Comparison of ENCODE assay signal across 12 cellular contexts in genomic region chr3:52268036-52268435, GRCh38. TPM values are rescaled to one million over a fixed set of nuclear protein-coding genes. Genes with fewer than 3 reads are reported as not detected.
DNase-seq lines count a peak whose midpoint lies in the region; ATAC-seq, FAIRE-seq and TF ChIP-seq lines count a peak whose summit lies in the region.
"Had no signal": no experiment of that assay in that cellular context is flagged by ENCODE, and none has a peak within 500 bp of the region (broad histone marks: within the 10 kb centered on the region; RNA-seq: fewer than 3 reads in every experiment).

No MANE protein-coding gene starts in this region.

- H3K4me3 ChIP-seq in HepG2 (replicated peaks in 1 of 3; ENCODE audit: insufficient read depth in 1 of 3, low read depth in 2 of 3, low read length in 3 of 3): no peak overlapping the region
- H3K4me3 ChIP-seq in BE2C (ENCODE audit: low read depth, low read length): no peak overlapping the region

- H3K4me1 Mint-ChIP-seq in type B pancreatic cell (ENCODE audit: unreplicated experiment): peaks cover 27% of the 10 kb centered on the region

- H3K27ac ChIP-seq in HepG2 (ENCODE audit: extremely low read length, insufficient read depth, low read length): no peak overlapping the region

- H4K20me1 ChIP-seq in HepG2 (ENCODE audit: insufficient read depth, low read length): peaks cover 31% of the 10 kb centered on the region

- no peak for TF ChIP-seq CTCF in HepG2 (CRISPR knock-in tag; IDR thresholded peaks at IDR 0.05)
- TF ChIP-seq CTCF in type B pancreatic cell (conservative IDR thresholded peaks at IDR 0.05): no peak
- TF ChIP-seq CTCF in BE2C (IDR thresholded peaks at IDR 0.05; ENCODE audit: low read depth, low read length): no peak

- H3K36me3 ChIP-seq in HepG2 (replicated peaks in 1 of 2; ENCODE audit: control insufficient read depth in 1 of 2, insufficient read depth in 2 of 2, low read length in 2 of 2) (peaks cover 26 to 82% of the 10 kb centered on the region in 2 experiments), BE2C (peaks cover 63% of the 10 kb centered on the region)

- DNase-seq in activated CD8-positive, alpha-beta memory T cell treated with anti-CD3 and anti-CD28 coated beads for 24 hours: peak; percentile 74
- DNase-seq in activated CD8-positive, alpha-beta memory T cell treated with anti-CD3 and anti-CD28 coated beads, Interleukin-2, amount 50 U/mL, for 48 hours: no peak
- DNase-seq in activated naive CD4-positive, alpha-beta T cell treated with Interleukin-2 at 50 U/mL for 16 hours: peak; percentile 55
- DNase-seq in HepG2 (ENCODE audit: low spot score): no peak
- DNase-seq in type B pancreatic cell (ENCODE audit: extremely low spot score, unreplicated experiment): no peak
- DNase-seq in RPMI8226: no peak
- no peak for DNase-seq in NCI-H128 (lab: John Stamatoyannopoulos, UW; ENCODE audit: unreplicated experiment)
- DNase-seq in BE2C: no peak
- DNase-seq: ACHN, hippocampal formation, NCI-H1105 had no signal

- H3K27me3 ChIP-seq in HepG2 (ENCODE audit: control insufficient read depth in 1 of 2, insufficient read depth in 2 of 2, low read length in 2 of 2) (no peaks in the 10 kb centered on the region), BE2C (no peaks in the 10 kb centered on the region)

- CTCF ChIA-PET in HepG2 (lab: Yijun Ruan, JAX; ENCODE audit: low intra/inter-chr PET ratio, low total read pairs): no interaction called here

- H3K4me3 Mint-ChIP-seq in type B pancreatic cell: no peak overlapping the region

- TF ChIP-seq EP300 in HepG2 (IDR thresholded peaks at IDR 0.05; ENCODE audit: low read depth in 2 of 2, low read length in 2 of 2) (no peak), HepG2 (CRISPR knock-in tag; IDR thresholded peaks at IDR 0.05; ENCODE audit: borderline replicate concordance) (no peak)

- H3K9me3 Mint-ChIP-seq in type B pancreatic cell: no peaks in the 10 kb centered on the region

- intact Hi-C loops in HepG2 (cut with micrococcal nuclease; ENCODE audit: unreplicated experiment): no loop called here

- in situ Hi-C loops in HepG2 (cut with HindIII; ENCODE audit: extremely low pct_ligation_motif_present, low pct_unique_long_range_greater_than_20kb): no loop called here

- POLR2A ChIA-PET in HepG2 (lab: Yijun Ruan, JAX): no interaction called here

- WGBS in HepG2 (ENCODE audit: low lambda C conversion rate): 94% methylated on average over 7 of the region's 7 CpGs

- no peak overlapping the region for H3K9ac ChIP-seq in HepG2 (ENCODE audit: insufficient read depth, low read depth, low read length)

- H2AFZ ChIP-seq in HepG2 (ENCODE audit: low read length): no peak overlapping the region

- H3K4me2 ChIP-seq in HepG2 (ENCODE audit: low read depth, low read length): no peak overlapping the region

- H3K79me2 ChIP-seq in HepG2 (ENCODE audit: insufficient read depth, low read length): peaks cover 53% of the 10 kb centered on the region

- no peak for TF ChIP-seq RAD21 in HepG2 (CRISPR knock-in tag; IDR thresholded peaks at IDR 0.05)

- H3K36me3 Mint-ChIP-seq in type B pancreatic cell: peaks cover 40% of the 10 kb centered on the region

- H3K27ac Mint-ChIP-seq in type B pancreatic cell: peak overlapping the region; percentile 64

- H3K4me1 ChIP-seq in HepG2 (ENCODE audit: insufficient read depth, low read length) (peaks cover 22% of the 10 kb centered on the region), BE2C (no peaks in the 10 kb centered on the region)

- no peaks in the 10 kb centered on the region for H3K9me3 ChIP-seq in HepG2 (ENCODE audit: low read length)
- H3K9me3 ChIP-seq in BE2C: no peaks in the 10 kb centered on the region

- no peaks in the 10 kb centered on the region for H3K27me3 Mint-ChIP-seq in type B pancreatic cell

- no TSS peak for BruUV-seq in HepG2 (replicated peaks; lab: Mats Ljungman, UMichigan)

- TF ChIP-seq POLR2A in HepG2 (IDR thresholded peaks at IDR 0.05; ENCODE audit: insufficient read depth in 1 of 2, low read depth in 2 of 2, low read length in 2 of 2): no peak

- no peak for FAIRE-seq in HepG2 (lab: Jason Lieb, UNC)

- ATAC-seq in HepG2: no peak

RNA-seq across cellular contexts. Expression of gene WDR82, which starts 10.4 kb away (rescaled TPM):
- total RNA-seq in HepG2 (2016; rRNA removed; fragmentation: Illumina TruSeq; extraction: Trizol) (59.5 and 62.0 TPM in 2 replicates), type B pancreatic cell (ENCODE audit: low replicate concordance) (74.2 and 96.8 TPM in 2 replicates)
- total RNA-seq in HepG2 (2016; cell fraction: cytosol; rRNA removed; fragmentation: Illumina TruSeq; extraction: Trizol; ENCODE audit: low read depth): 6.3 and 6.7 TPM in 2 replicates
- total RNA-seq in HepG2 (2016; cell fraction: insoluble cytoplasmic fraction; rRNA removed; fragmentation: Illumina TruSeq; extraction: Trizol): 58.9 and 60.5 TPM in 2 replicates
- total RNA-seq in HepG2 (2016; cell fraction: membrane; rRNA removed; fragmentation: Illumina TruSeq; extraction: Trizol): 27.7 and 28.8 TPM in 2 replicates
- 32.4 and 32.6 TPM in 2 replicates for total RNA-seq in HepG2 (2016; cell fraction: nucleus; rRNA removed; fragmentation: Illumina TruSeq; extraction: Trizol)
- 39.1 and 41.9 TPM in 2 replicates for polyA plus RNA-seq in HepG2 (2011; rRNA removed)
- polyA plus RNA-seq in HepG2 (2011; cell fraction: cytosol; rRNA removed): 23.5 and 37.7 TPM in 2 replicates
- 10.7 and 14.5 TPM in 2 replicates for polyA plus RNA-seq in HepG2 (2011; cell fraction: nucleus; rRNA removed)
- polyA plus RNA-seq in HepG2 (2012): 48.3 and 52.2 TPM in 2 replicates
- 3.6 and 4.2 TPM in 2 replicates for polyA plus RNA-seq in HepG2 (2016; cell fraction: cytosol; fragmentation: Illumina TruSeq; extraction: Trizol; ENCODE audit: low read depth)
- polyA plus RNA-seq in HepG2 (2016; cell fraction: insoluble cytoplasmic fraction; fragmentation: Illumina TruSeq; extraction: Trizol; ENCODE audit: low read depth): 60.6 and 66.1 TPM in 2 replicates
- 13.9 and 15.0 TPM in 2 replicates for polyA plus RNA-seq in HepG2 (2016; cell fraction: membrane; fragmentation: Illumina TruSeq; extraction: Trizol; ENCODE audit: low read depth)
- 38.8 and 40.8 TPM in 2 replicates for polyA plus RNA-seq in HepG2 (2016; cell fraction: nucleus; fragmentation: Illumina TruSeq; extraction: Trizol; ENCODE audit: insufficient read depth, low read depth)
- 52.7 and 77.7 TPM in 2 replicates for polyA minus RNA-seq in HepG2 (2011; rRNA and poly(A)+ RNA removed; ENCODE audit: low replicate concordance)
- 29.3 and 33.9 TPM in 2 replicates for polyA minus RNA-seq in HepG2 (2011; cell fraction: cytosol; rRNA and poly(A)+ RNA removed)
- polyA minus RNA-seq in HepG2 (2011; cell fraction: nucleus; rRNA and poly(A)+ RNA removed): 28.7 and 33.2 TPM in 2 replicates
- 64.6 TPM for polyA plus RNA-seq in BE2C (2012; ENCODE audit: insufficient read depth, insufficient read length, low read depth)

RNA-seq across cellular contexts. Expression of gene GLYCTK, which starts 19.6 kb away (rescaled TPM):
- 91.7 and 126 TPM in 2 replicates for total RNA-seq in HepG2 (2016; rRNA removed; fragmentation: Illumina TruSeq; extraction: Trizol)
- total RNA-seq in HepG2 (2016; cell fraction: cytosol; rRNA removed; fragmentation: Illumina TruSeq; extraction: Trizol; ENCODE audit: low read depth): 33.8 and 34.0 TPM in 2 replicates
- 89.0 and 132 TPM in 2 replicates for total RNA-seq in HepG2 (2016; cell fraction: insoluble cytoplasmic fraction; rRNA removed; fragmentation: Illumina TruSeq; extraction: Trizol)
- 68.4 and 70.3 TPM in 2 replicates for total RNA-seq in HepG2 (2016; cell fraction: membrane; rRNA removed; fragmentation: Illumina TruSeq; extraction: Trizol)
- 155 and 170 TPM in 2 replicates for total RNA-seq in HepG2 (2016; cell fraction: nucleus; rRNA removed; fragmentation: Illumina TruSeq; extraction: Trizol)
- 70.0 and 102 TPM in 2 replicates for polyA plus RNA-seq in HepG2 (2011; rRNA removed)
- polyA plus RNA-seq in HepG2 (2011; cell fraction: cytosol; rRNA removed): 57.2 and 86.0 TPM in 2 replicates
- polyA plus RNA-seq in HepG2 (2011; cell fraction: nucleus; rRNA removed): 489 and 498 TPM in 2 replicates
- polyA plus RNA-seq in HepG2 (2012): 41.5 and 43.2 TPM in 2 replicates
- polyA plus RNA-seq in HepG2 (2016; cell fraction: cytosol; fragmentation: Illumina TruSeq; extraction: Trizol; ENCODE audit: low read depth): 21.7 and 24.0 TPM in 2 replicates
- polyA plus RNA-seq in HepG2 (2016; cell fraction: insoluble cytoplasmic fraction; fragmentation: Illumina TruSeq; extraction: Trizol; ENCODE audit: low read depth): 64.0 and 68.6 TPM in 2 replicates
- polyA plus RNA-seq in HepG2 (2016; cell fraction: membrane; fragmentation: Illumina TruSeq; extraction: Trizol; ENCODE audit: low read depth): 44.9 and 46.0 TPM in 2 replicates
- polyA plus RNA-seq in HepG2 (2016; cell fraction: nucleus; fragmentation: Illumina TruSeq; extraction: Trizol; ENCODE audit: insufficient read depth, low read depth): 216 and 226 TPM in 2 replicates
- polyA minus RNA-seq in HepG2 (2011; rRNA and poly(A)+ RNA removed; ENCODE audit: low replicate concordance): 13.9 and 184 TPM in 2 replicates
- 18.4 and 23.4 TPM in 2 replicates for polyA minus RNA-seq in HepG2 (2011; cell fraction: cytosol; rRNA and poly(A)+ RNA removed)
- polyA minus RNA-seq in HepG2 (2011; cell fraction: nucleus; rRNA and poly(A)+ RNA removed): 164 and 185 TPM in 2 replicates
- total RNA-seq in type B pancreatic cell (ENCODE audit: low replicate concordance): 29.7 and 50.5 TPM in 2 replicates
- polyA plus RNA-seq in BE2C (2012; ENCODE audit: insufficient read depth, insufficient read length, low read depth): 27.8 TPM

RNA-seq across cellular contexts. Expression of gene PPM1M, which starts 22.5 kb away (rescaled TPM):
- total RNA-seq in HepG2 (2016; rRNA removed; fragmentation: Illumina TruSeq; extraction: Trizol) (1.5 and 2.5 TPM in 2 replicates), type B pancreatic cell (ENCODE audit: low replicate concordance) (5.2 and 8.0 TPM in 2 replicates)
- total RNA-seq in HepG2 (2016; cell fraction: cytosol; rRNA removed; fragmentation: Illumina TruSeq; extraction: Trizol; ENCODE audit: low read depth): 0.91 and 1.1 TPM in 2 replicates
- 2.2 and 2.4 TPM in 2 replicates for total RNA-seq in HepG2 (2016; cell fraction: insoluble cytoplasmic fraction; rRNA removed; fragmentation: Illumina TruSeq; extraction: Trizol)
- total RNA-seq in HepG2 (2016; cell fraction: membrane; rRNA removed; fragmentation: Illumina TruSeq; extraction: Trizol): 2.7 and 3.5 TPM in 2 replicates
- 2.0 and 2.1 TPM in 2 replicates for total RNA-seq in HepG2 (2016; cell fraction: nucleus; rRNA removed; fragmentation: Illumina TruSeq; extraction: Trizol)
- polyA plus RNA-seq in HepG2 (2011; rRNA removed): 5.9 and 6.9 TPM in 2 replicates
- polyA plus RNA-seq in HepG2 (2011; cell fraction: cytosol; rRNA removed): 4.4 and 5.2 TPM in 2 replicates
- 20.6 and 21.3 TPM in 2 replicates for polyA plus RNA-seq in HepG2 (2011; cell fraction: nucleus; rRNA removed)
- polyA plus RNA-seq in HepG2 (2012): 4.0 and 4.5 TPM in 2 replicates
- polyA plus RNA-seq in HepG2 (2016; cell fraction: cytosol; fragmentation: Illumina TruSeq; extraction: Trizol; ENCODE audit: low read depth): 0.99 and 1.1 TPM in 2 replicates
- 2.0 and 2.3 TPM in 2 replicates for polyA plus RNA-seq in HepG2 (2016; cell fraction: insoluble cytoplasmic fraction; fragmentation: Illumina TruSeq; extraction: Trizol; ENCODE audit: low read depth)
- 2.3 and 2.5 TPM in 2 replicates for polyA plus RNA-seq in HepG2 (2016; cell fraction: membrane; fragmentation: Illumina TruSeq; extraction: Trizol; ENCODE audit: low read depth)
- 3.6 and 4.3 TPM in 2 replicates for polyA plus RNA-seq in HepG2 (2016; cell fraction: nucleus; fragmentation: Illumina TruSeq; extraction: Trizol; ENCODE audit: insufficient read depth, low read depth)
- 8.9 and 14.9 TPM in 2 replicates for polyA minus RNA-seq in HepG2 (2011; rRNA and poly(A)+ RNA removed; ENCODE audit: low replicate concordance)
- polyA minus RNA-seq in HepG2 (2011; cell fraction: cytosol; rRNA and poly(A)+ RNA removed): 1.5 and 1.9 TPM in 2 replicates
- 2.7 and 3.7 TPM in 2 replicates for polyA minus RNA-seq in HepG2 (2011; cell fraction: nucleus; rRNA and poly(A)+ RNA removed)
- polyA plus RNA-seq in BE2C (2012; ENCODE audit: insufficient read depth, insufficient read length, low read depth): 5.6 TPM

RNA-seq across cellular contexts. Expression of gene TWF2, which starts 29.1 kb away (rescaled TPM):
- total RNA-seq in HepG2 (2016; rRNA removed; fragmentation: Illumina TruSeq; extraction: Trizol): 45.5 and 49.1 TPM in 2 replicates
- total RNA-seq in HepG2 (2016; cell fraction: cytosol; rRNA removed; fragmentation: Illumina TruSeq; extraction: Trizol; ENCODE audit: low read depth): 9.3 and 10.4 TPM in 2 replicates
- 46.7 and 47.5 TPM in 2 replicates for total RNA-seq in HepG2 (2016; cell fraction: insoluble cytoplasmic fraction; rRNA removed; fragmentation: Illumina TruSeq; extraction: Trizol)
- total RNA-seq in HepG2 (2016; cell fraction: membrane; rRNA removed; fragmentation: Illumina TruSeq; extraction: Trizol): 18.1 and 19.8 TPM in 2 replicates
- total RNA-seq in HepG2 (2016; cell fraction: nucleus; rRNA removed; fragmentation: Illumina TruSeq; extraction: Trizol): 19.0 and 20.5 TPM in 2 replicates
- 108 and 123 TPM in 2 replicates for polyA plus RNA-seq in HepG2 (2011; rRNA removed)
- 139 and 201 TPM in 2 replicates for polyA plus RNA-seq in HepG2 (2011; cell fraction: cytosol; rRNA removed)
- 105 and 112 TPM in 2 replicates for polyA plus RNA-seq in HepG2 (2011; cell fraction: nucleus; rRNA removed)
- 63.2 and 85.2 TPM in 2 replicates for polyA plus RNA-seq in HepG2 (2012)
- 10.6 and 11.3 TPM in 2 replicates for polyA plus RNA-seq in HepG2 (2016; cell fraction: cytosol; fragmentation: Illumina TruSeq; extraction: Trizol; ENCODE audit: low read depth)
- 55.3 and 58.3 TPM in 2 replicates for polyA plus RNA-seq in HepG2 (2016; cell fraction: insoluble cytoplasmic fraction; fragmentation: Illumina TruSeq; extraction: Trizol; ENCODE audit: low read depth)
- 16.1 and 16.9 TPM in 2 replicates for polyA plus RNA-seq in HepG2 (2016; cell fraction: membrane; fragmentation: Illumina TruSeq; extraction: Trizol; ENCODE audit: low read depth)
- polyA plus RNA-seq in HepG2 (2016; cell fraction: nucleus; fragmentation: Illumina TruSeq; extraction: Trizol; ENCODE audit: insufficient read depth, low read depth): 37.2 and 39.4 TPM in 2 replicates
- polyA minus RNA-seq in HepG2 (2011; rRNA and poly(A)+ RNA removed; ENCODE audit: low replicate concordance): 46.6 and 135 TPM in 2 replicates
- 84.6 and 87.5 TPM in 2 replicates for polyA minus RNA-seq in HepG2 (2011; cell fraction: cytosol; rRNA and poly(A)+ RNA removed)
- 18.5 and 25.0 TPM in 2 replicates for polyA minus RNA-seq in HepG2 (2011; cell fraction: nucleus; rRNA and poly(A)+ RNA removed)
- total RNA-seq in type B pancreatic cell (ENCODE audit: low replicate concordance): 33.7 and 39.3 TPM in 2 replicates
- polyA plus RNA-seq in BE2C (2012; ENCODE audit: insufficient read depth, insufficient read length, low read depth): 72.0 TPM

RNA-seq across cellular contexts. Expression of gene TLR9, which starts 42.6 kb away (rescaled TPM):
- total RNA-seq in HepG2 (2016; rRNA removed; fragmentation: Illumina TruSeq; extraction: Trizol): not detected in 2 replicates
- not detected in 2 replicates for total RNA-seq in HepG2 (2016; cell fraction: cytosol; rRNA removed; fragmentation: Illumina TruSeq; extraction: Trizol; ENCODE audit: low read depth)
- not detected in 2 replicates for total RNA-seq in HepG2 (2016; cell fraction: insoluble cytoplasmic fraction; rRNA removed; fragmentation: Illumina TruSeq; extraction: Trizol)
- total RNA-seq in HepG2 (2016; cell fraction: membrane; rRNA removed; fragmentation: Illumina TruSeq; extraction: Trizol): not detected in 2 replicates
- total RNA-seq in HepG2 (2016; cell fraction: nucleus; rRNA removed; fragmentation: Illumina TruSeq; extraction: Trizol): not detected in 2 replicates
- polyA plus RNA-seq in HepG2 (2011; rRNA removed): 0.08 TPM in 1 of 2 replicates, not detected in the other
- polyA plus RNA-seq in HepG2 (2011; cell fraction: cytosol; rRNA removed): 0.01 TPM in 2 replicates
- 0.88 and 0.95 TPM in 2 replicates for polyA plus RNA-seq in HepG2 (2011; cell fraction: nucleus; rRNA removed)
- polyA plus RNA-seq in HepG2 (2012): 0.31 TPM in 1 of 2 replicates, not detected in the other
- not detected in 2 replicates for polyA plus RNA-seq in HepG2 (2016; cell fraction: cytosol; fragmentation: Illumina TruSeq; extraction: Trizol; ENCODE audit: low read depth)
- not detected in 2 replicates for polyA plus RNA-seq in HepG2 (2016; cell fraction: insoluble cytoplasmic fraction; fragmentation: Illumina TruSeq; extraction: Trizol; ENCODE audit: low read depth)
- not detected in 2 replicates for polyA plus RNA-seq in HepG2 (2016; cell fraction: membrane; fragmentation: Illumina TruSeq; extraction: Trizol; ENCODE audit: low read depth)
- not detected in 2 replicates for polyA plus RNA-seq in HepG2 (2016; cell fraction: nucleus; fragmentation: Illumina TruSeq; extraction: Trizol; ENCODE audit: insufficient read depth, low read depth)
- 0.14 TPM in 1 of 2 replicates, not detected in the other for polyA minus RNA-seq in HepG2 (2011; rRNA and poly(A)+ RNA removed; ENCODE audit: low replicate concordance)
- not detected in 2 replicates for polyA minus RNA-seq in HepG2 (2011; cell fraction: cytosol; rRNA and poly(A)+ RNA removed)
- polyA minus RNA-seq in HepG2 (2011; cell fraction: nucleus; rRNA and poly(A)+ RNA removed): 0.25 and 0.26 TPM in 2 replicates
- total RNA-seq in type B pancreatic cell (ENCODE audit: low replicate concordance): 0.22 TPM in 1 of 2 replicates, not detected in the other
- not detected for polyA plus RNA-seq in BE2C (2012; ENCODE audit: insufficient read depth, insufficient read length, low read depth)
- total RNA-seq: renal cortical epithelial cell had no signal

Comparison
In these comparisons a context has a peak if more than half of its experiments do, and no peak if none do; other contexts are left out.
1. DNase-seq: peak in activated CD8-positive, alpha-beta memory T cell treated with anti-CD3 and anti-CD28 coated beads for 24 hours (single experiment) and activated naive CD4-positive, alpha-beta T cell treated with Interleukin-2 at 50 U/mL for 16 hours (single experiment); none in activated CD8-positive, alpha-beta memory T cell treated with anti-CD3 and anti-CD28 coated beads, Interleukin-2, amount 50 U/mL, for 48 hours (single experiment), HepG2 (single experiment), type B pancreatic cell (single experiment), RPMI8226 (single experiment), NCI-H128 (single experiment) and BE2C (single experiment).